In genomic region chr19:17332677-17333581, GRCh38 we compare ENCODE assay signal across 1 cellular context.
TF ChIP-seq lines count a peak whose summit lies in the region.

No MANE protein-coding gene starts in this region.

TF ChIP-seq in IMR-90, 13 proteins besides CTCF, POLR2A, EP300 and RAD21 (continued from another document):
- TF ChIP-seq NFE2L2 (IDR thresholded peaks at IDR 0.05; ENCODE audit: low read depth, low read length) (no peak), USF2 (IDR thresholded peaks at IDR 0.05; ENCODE audit: low read depth, low read length) (no peak)
